19 cellular contexts compared by ENCODE assay signal in genomic region chr14:63499701-63500250, GRCh38. TPM values are rescaled to one million over a fixed set of nuclear protein-coding genes. Genes with fewer than 3 reads are reported as not detected.
A peak's percentile ranks its signal among the peaks of the same experiment; 100 is the strongest.
DNase-seq lines count a peak whose midpoint lies in the region; ATAC-seq and TF ChIP-seq lines count a peak whose summit lies in the region.
"Had no signal": no experiment of that assay in that cellular context is flagged by ENCODE, and none has a peak within 500 bp of the region (broad histone marks: within the 10 kb centered on the region; RNA-seq: fewer than 3 reads in every experiment).

No MANE protein-coding gene starts in this region.

- BruUV-seq in PC-3 (replicated peaks; lab: Mats Ljungman, UMichigan): no TSS peak

- H3K9me3 ChIP-seq in PC-3 (ENCODE audit: low read length): no peaks in the 10 kb centered on the region
- H3K9me3 ChIP-seq: BLaER1, spleen had no signal

- H3K27me3 ChIP-seq in PC-3 (ENCODE audit: low read length) (no peaks in the 10 kb centered on the region), dorsolateral prefrontal cortex (no peaks in the 10 kb centered on the region)
- H3K27me3 ChIP-seq: BLaER1, spleen had no signal

- CTCF ChIA-PET in PC-3 (lab: Charles Lee): no interaction called here

- H3K9me2 ChIP-seq in PC-3 (replicated peaks; ENCODE audit: low read length): no peaks in the 10 kb centered on the region

- DNase-seq in AG10803 (ENCODE audit: low read depth): peak; percentile 92
- DNase-seq in PC-3: peak; percentile 88
- peak; percentile 97 for DNase-seq in fibroblast of the aortic adventitia (ENCODE audit: low read depth)
- no peak for DNase-seq in sciatic nerve (ENCODE audit: low spot score)
- no peak for DNase-seq in NCI-H1092 (lab: John Stamatoyannopoulos, UW)
- DNase-seq in RKO (ENCODE audit: low spot score): no peak
- DNase-seq in dorsolateral prefrontal cortex: no peak
- DNase-seq: activated CD4-positive, alpha-beta T cell treated with anti-CD3 and anti-CD28 coated beads, Interleukin-2, amount 50 U/mL, for 48 hours; activated naive CD8-positive, alpha-beta T cell treated with anti-CD3 and anti-CD28 coated beads, Interleukin-2, amount 10 ng/mL, durations not matched to agents 7 days and 5 days; activated T-cell treated with anti-CD3 and anti-CD28 coated beads, Interleukin-2, amount 50 U/mL, for 72 hours; cerebellar nuclear complex; hypothalamus; left cardiac atrium; NCI-H187; NCI-H524; spleen; stimulated activated naive CD4-positive, alpha-beta T cell had no signal

- no peaks in the 10 kb centered on the region for H3F3A ChIP-seq in PC-3 (ENCODE audit: low read length, unreplicated experiment)

- TF ChIP-seq CTCF in AG10803 (conservative IDR thresholded peaks at IDR 0.05; ENCODE audit: low read length): no peak
- TF ChIP-seq CTCF in PC-3 (conservative IDR thresholded peaks at IDR 0.05; ENCODE audit: low read depth, low read length): no peak
- no peak for TF ChIP-seq CTCF in fibroblast of the aortic adventitia (IDR thresholded peaks at IDR 0.05; ENCODE audit: insufficient read depth, low read length)
- no peak for TF ChIP-seq CTCF in dorsolateral prefrontal cortex (IDR thresholded peaks at IDR 0.05 in 54 of 56, conservative IDR thresholded peaks at IDR 0.05 in 2 of 56; ENCODE audit: low read depth in 1 of 56, partially characterized antibody in 56 of 56)

- H2AFZ ChIP-seq in PC-3 (ENCODE audit: low read length): no peak overlapping the region

- ATAC-seq in PC-3 (peak; percentile 41), sciatic nerve (peak; percentile 94), GM21526 (IDR thresholded peaks at IDR 0.05; ENCODE audit: low FRiP score, unreplicated experiment) (no peak)
- ATAC-seq: activated T-cell treated with anti-CD3 and anti-CD28 coated beads, Interleukin-2, amount 50 U/mL, for 72 hours had no signal

- H3K4me3 ChIP-seq in AG10803 (ENCODE audit: low read length) (no peak overlapping the region), PC-3 (ENCODE audit: low read length) (no peak overlapping the region), fibroblast of the aortic adventitia (ENCODE audit: low read depth, low read length) (no peak overlapping the region), dorsolateral prefrontal cortex (no peak overlapping the region)
- H3K4me3 ChIP-seq: BLaER1, spleen had no signal

- intact Hi-C loops in PC-3 (cut with micrococcal nuclease): loop anchor here (1.0 kb wide), 1 partner anchor 28 kb away; no protein-coding TSS in a partner anchor
- intact Hi-C loops in sciatic nerve (cut with DNase I): no loop called here
- intact Hi-C loops in dorsolateral prefrontal cortex (cut with DNase I): no loop called here

- peak overlapping the region; percentile 13 for H3K4me2 ChIP-seq in PC-3 (ENCODE audit: low read length)
- H3K4me2 ChIP-seq: BLaER1 had no signal

- peak overlapping the region; percentile 38 for H3K9ac ChIP-seq in PC-3 (ENCODE audit: low read length)
- H3K9ac ChIP-seq: BLaER1 had no signal

- peaks cover 49% of the 10 kb centered on the region for H3K4me1 ChIP-seq in PC-3 (ENCODE audit: insufficient read depth, low read length)
- H3K4me1 ChIP-seq: BLaER1 had no signal

- H3K79me2 ChIP-seq in PC-3 (ENCODE audit: low read length): peaks cover 88% of the 10 kb centered on the region

- H3K27ac ChIP-seq in PC-3 (ENCODE audit: low read length) (peak overlapping the region; percentile 72), dorsolateral prefrontal cortex (no peak overlapping the region)
- H3K27ac ChIP-seq: BLaER1 had no signal

- H4K20me1 ChIP-seq in PC-3 (ENCODE audit: low read length): 0 out of 2 replicates have a peak, but pooled peaks cover 5% of the 10 kb centered on the region

- POLR2A ChIA-PET in PC-3 (lab: Charles Lee; ENCODE audit: unreplicated experiment): no interaction called here

- H3K36me3 ChIP-seq in PC-3 (ENCODE audit: low read depth, low read length): no peaks in the 10 kb centered on the region

RNA-seq across cellular contexts. Expression of gene PPP2R5E, which starts 43.4 kb away (rescaled TPM):
- total RNA-seq in PC-3 (2014; rRNA removed) (17.2 and 26.4 TPM in 2 replicates), fibroblast of the aortic adventitia (ENCODE audit: low replicate concordance) (16.0 and 31.7 TPM in 2 replicates), sciatic nerve (37.6 TPM), dorsolateral prefrontal cortex (10 to 100 TPM; 33.6 to 65.9 (median 50.8) TPM)

Comparison
In these comparisons a context has a peak if more than half of its experiments do, and no peak if none do; other contexts are left out.
1. DNase-seq: peak in AG10803 (single experiment), PC-3 (single experiment) and fibroblast of the aortic adventitia (single experiment); none in sciatic nerve (single experiment), NCI-H1092 (single experiment), RKO (single experiment) and dorsolateral prefrontal cortex (0 of 10).